Comparison of ENCODE assay signal across 8 cellular contexts in the genomic region with DNA sequence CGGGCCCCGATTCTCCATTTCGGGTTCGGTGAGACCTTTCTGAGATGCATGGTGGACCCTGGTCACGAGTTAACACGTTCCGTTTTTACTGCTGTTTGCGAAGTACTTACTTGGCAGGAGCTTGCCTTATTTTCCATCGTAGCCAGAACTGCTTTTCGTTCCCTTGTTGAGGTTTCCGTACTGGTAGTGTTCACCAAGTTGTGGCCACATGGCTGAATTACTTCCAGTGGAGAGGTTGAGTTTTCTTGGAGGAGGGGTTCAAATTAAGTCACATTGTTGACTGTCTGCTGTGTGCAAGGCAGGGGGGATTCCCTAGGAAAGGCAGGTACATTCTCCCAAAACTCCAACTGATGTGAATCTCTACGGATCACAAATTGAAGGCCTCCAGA. TPM values are rescaled to one million over a fixed set of nuclear protein-coding genes. Genes with fewer than 3 reads are reported as not detected.
A peak's percentile ranks its signal among the peaks of the same experiment; 100 is the strongest.
DNase-seq lines count a peak whose midpoint lies in the region; ATAC-seq and TF ChIP-seq lines count a peak whose summit lies in the region.

No MANE protein-coding gene starts in this region.

- H3K4me3 Mint-ChIP-seq in activated T-cell treated with anti-CD3 and anti-CD28 coated beads, Interleukin-2, amount 50 U/mL, for 72 hours: peak overlapping the region; percentile 96
- peak overlapping the region; percentile 94 to 98 (median 96) for H3K4me3 Mint-ChIP-seq in brain
- H3K4me3 Mint-ChIP-seq in type B pancreatic cell: peak overlapping the region; percentile 99

- peaks cover 48% of the 10 kb centered on the region for H3K4me1 Mint-ChIP-seq in activated T-cell treated with anti-CD3 and anti-CD28 coated beads, Interleukin-2, amount 50 U/mL, for 72 hours (ENCODE audit: low read depth)
- H3K4me1 Mint-ChIP-seq in brain (peaks cover 63% of the 10 kb centered on the region), type B pancreatic cell (ENCODE audit: unreplicated experiment) (peaks cover 43% of the 10 kb centered on the region)

- intact Hi-C loops in lower lobe of right lung (cut with DNase I): no loop called here

- no peaks in the 10 kb centered on the region for H3K36me3 ChIP-seq in lower lobe of right lung

- no peak for DNase-seq in activated T-cell treated with anti-CD3 and anti-CD28 coated beads, Interleukin-2, amount 50 U/mL, for 72 hours
- DNase-seq in activated T-cell treated with anti-CD3 and anti-CD28 coated beads, Interleukin-2, amount 50 U/mL, for 1 hour: no peak
- DNase-seq in lower lobe of right lung (no peak), type B pancreatic cell (ENCODE audit: extremely low spot score, unreplicated experiment) (no peak), COLO668 (lab: John Stamatoyannopoulos, UW; ENCODE audit: unreplicated experiment) (no peak), DMS53 (lab: John Stamatoyannopoulos, UW) (no peak), NCI-H2107 (lab: John Stamatoyannopoulos, UW) (no peak)

- peak overlapping the region; percentile 78 for H3K27ac Mint-ChIP-seq in activated T-cell treated with anti-CD3 and anti-CD28 coated beads, Interleukin-2, amount 50 U/mL, for 72 hours
- H3K27ac Mint-ChIP-seq in brain (peak overlapping the region; percentile 96 to 100 (median 98)), type B pancreatic cell (peak overlapping the region; percentile 95)

- peak overlapping the region; percentile 88 for H3K27ac ChIP-seq in lower lobe of right lung

- peak overlapping the region; percentile 80 for H3K4me3 ChIP-seq in lower lobe of right lung

- H3K36me3 Mint-ChIP-seq in activated T-cell treated with anti-CD3 and anti-CD28 coated beads, Interleukin-2, amount 50 U/mL, for 72 hours (ENCODE audit: insufficient read depth in 2 of 2): peaks cover 1 to 11% of the 10 kb centered on the region in 2 donors
- H3K36me3 Mint-ChIP-seq in brain (peaks cover 19% of the 10 kb centered on the region), type B pancreatic cell (no peaks in the 10 kb centered on the region)

- H3K27me3 Mint-ChIP-seq in activated T-cell treated with anti-CD3 and anti-CD28 coated beads, Interleukin-2, amount 50 U/mL, for 72 hours (ENCODE audit: low read depth): peaks cover 13% of the 10 kb centered on the region
- peaks cover 28% of the 10 kb centered on the region for H3K27me3 Mint-ChIP-seq in brain
- H3K27me3 Mint-ChIP-seq in type B pancreatic cell: peaks cover 7% of the 10 kb centered on the region

- no peaks in the 10 kb centered on the region for H3K9me3 ChIP-seq in lower lobe of right lung

- peaks cover 22% of the 10 kb centered on the region for H3K4me1 ChIP-seq in lower lobe of right lung

- TF ChIP-seq CTCF in brain (conservative IDR thresholded peaks at IDR 0.05): no peak
- TF ChIP-seq CTCF in lower lobe of right lung (IDR thresholded peaks at IDR 0.05): no peak
- no peak for TF ChIP-seq CTCF in type B pancreatic cell (conservative IDR thresholded peaks at IDR 0.05)

- ATAC-seq in activated T-cell treated with anti-CD3 and anti-CD28 coated beads, Interleukin-2, amount 50 U/mL, for 72 hours (replicated peaks in 1 of 2): no peak
- ATAC-seq in lower lobe of right lung: peak in 1 of 2 donors; percentile 0

- H3K9me3 Mint-ChIP-seq in activated T-cell treated with anti-CD3 and anti-CD28 coated beads, Interleukin-2, amount 50 U/mL, for 72 hours: no peaks in the 10 kb centered on the region
- H3K9me3 Mint-ChIP-seq in brain (peaks cover 0 to 6% (median 0%) of the 10 kb centered on the region in 5 experiments), type B pancreatic cell (no peaks in the 10 kb centered on the region)

- H3K27me3 ChIP-seq in lower lobe of right lung (ENCODE audit: low read depth): no peaks in the 10 kb centered on the region

RNA-seq across cellular contexts. Expression of gene MXI1, which starts 4.0 kb away (rescaled TPM):
- 10 to 100 TPM; 19.4 to 36.8 TPM for total RNA-seq in activated T-cell treated with anti-CD3 and anti-CD28 coated beads, Interleukin-2, amount 50 U/mL, for 72 hours
- 44.0 TPM for polyA plus RNA-seq in brain (ENCODE audit: insufficient read depth, low read depth, low replicate concordance)
- total RNA-seq in lower lobe of right lung (33.3 TPM), type B pancreatic cell (ENCODE audit: low replicate concordance) (17.8 and 34.7 TPM in 2 replicates)
